Comparison of ENCODE assay signal across 1 cellular context in the genomic region with DNA sequence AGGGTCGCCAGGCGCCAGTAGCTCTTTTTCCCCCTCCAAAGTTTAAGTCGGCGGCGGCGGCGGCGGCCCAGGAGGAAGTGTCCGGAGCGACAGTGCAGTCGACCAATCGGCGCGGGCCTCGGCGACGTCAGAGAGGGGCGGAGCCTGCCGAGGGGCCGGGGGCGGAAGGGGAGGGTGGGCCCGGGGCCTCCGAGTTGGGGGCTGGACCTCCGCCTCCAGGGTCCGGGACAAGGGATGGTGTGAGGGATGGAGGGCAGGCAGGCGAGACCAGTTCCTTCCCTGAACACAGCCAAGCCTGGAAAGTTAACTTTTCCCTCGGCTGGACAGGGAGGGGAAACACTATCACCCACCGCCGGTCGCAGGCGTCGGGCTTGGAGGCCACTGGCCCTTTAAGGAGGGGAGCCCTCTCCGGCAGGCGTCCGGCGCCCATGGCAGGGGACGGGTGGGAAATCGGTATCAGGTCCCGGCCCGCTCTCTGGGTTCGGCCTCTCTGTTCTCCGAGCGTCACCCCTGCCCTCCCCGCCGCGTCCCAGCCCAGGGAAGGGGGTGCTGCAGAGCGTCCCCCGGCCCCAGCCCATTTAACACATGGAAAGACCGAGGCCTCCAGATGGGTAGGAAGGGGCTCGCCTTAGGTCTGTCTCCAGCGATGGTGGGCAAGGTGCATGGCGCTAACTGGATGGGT.
A peak's percentile ranks its signal among the peaks of the same experiment; 100 is the strongest.
TF ChIP-seq lines count a peak whose summit lies in the region.

A gene (minus strand): TSS at position 81 of the 682 bp plus-strand sequence. CDS start 744 bp downstream, outside the sequence.

TF ChIP-seq in HepG2, 621 proteins besides CTCF, POLR2A, EP300 and RAD21 (continued from another document and continues in another):
- TF ChIP-seq, protein P1, sequence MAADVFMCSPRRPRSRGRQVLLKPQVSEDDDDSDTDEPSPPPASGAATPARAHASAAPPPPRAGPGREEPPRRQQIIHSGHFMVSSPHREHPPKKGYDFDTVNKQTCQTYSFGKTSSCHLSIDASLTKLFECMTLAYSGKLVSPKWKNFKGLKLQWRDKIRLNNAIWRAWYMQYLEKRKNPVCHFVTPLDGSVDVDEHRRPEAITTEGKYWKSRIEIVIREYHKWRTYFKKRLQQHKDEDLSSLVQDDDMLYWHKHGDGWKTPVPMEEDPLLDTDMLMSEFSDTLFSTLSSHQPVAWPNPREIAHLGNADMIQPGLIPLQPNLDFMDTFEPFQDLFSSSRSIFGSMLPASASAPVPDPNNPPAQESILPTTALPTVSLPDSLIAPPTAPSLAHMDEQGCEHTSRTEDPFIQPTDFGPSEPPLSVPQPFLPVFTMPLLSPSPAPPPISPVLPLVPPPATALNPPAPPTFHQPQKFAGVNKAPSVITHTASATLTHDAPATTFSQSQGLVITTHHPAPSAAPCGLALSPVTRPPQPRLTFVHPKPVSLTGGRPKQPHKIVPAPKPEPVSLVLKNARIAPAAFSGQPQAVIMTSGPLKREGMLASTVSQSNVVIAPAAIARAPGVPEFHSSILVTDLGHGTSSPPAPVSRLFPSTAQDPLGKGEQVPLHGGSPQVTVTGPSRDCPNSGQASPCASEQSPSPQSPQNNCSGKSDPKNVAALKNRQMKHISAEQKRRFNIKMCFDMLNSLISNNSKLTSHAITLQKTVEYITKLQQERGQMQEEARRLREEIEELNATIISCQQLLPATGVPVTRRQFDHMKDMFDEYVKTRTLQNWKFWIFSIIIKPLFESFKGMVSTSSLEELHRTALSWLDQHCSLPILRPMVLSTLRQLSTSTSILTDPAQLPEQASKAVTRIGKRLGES (CRISPR knock-in tag; IDR thresholded peaks at IDR 0.05; ENCODE audit: borderline replicate concordance): no peak
- TF ChIP-seq, protein P2, sequence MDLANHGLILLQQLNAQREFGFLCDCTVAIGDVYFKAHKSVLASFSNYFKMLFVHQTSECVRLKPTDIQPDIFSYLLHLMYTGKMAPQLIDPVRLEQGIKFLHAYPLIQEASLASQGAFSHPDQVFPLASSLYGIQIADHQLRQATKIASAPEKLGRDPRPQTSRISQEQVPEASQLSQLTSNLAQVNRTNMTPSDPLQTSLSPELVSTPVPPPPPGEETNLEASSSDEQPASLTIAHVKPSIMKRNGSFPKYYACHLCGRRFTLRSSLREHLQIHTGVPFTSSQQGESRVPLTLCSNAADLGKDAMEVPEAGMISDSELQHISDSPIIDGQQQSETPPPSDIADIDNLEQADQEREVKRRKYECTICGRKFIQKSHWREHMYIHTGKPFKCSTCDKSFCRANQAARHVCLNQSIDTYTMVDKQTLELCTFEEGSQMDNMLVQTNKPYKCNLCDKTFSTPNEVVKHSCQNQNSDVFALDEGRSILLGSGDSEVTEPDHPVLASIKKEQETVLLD (CRISPR knock-in tag; IDR thresholded peaks at IDR 0.05; ENCODE audit: low read depth): no peak
- TF ChIP-seq ZNF746 (CRISPR knock-in tag; IDR thresholded peaks at IDR 0.05) (no peak), ZNF296 (CRISPR knock-in tag; conservative IDR thresholded peaks at IDR 0.05) (no peak), SNAPC2 (CRISPR knock-in tag; IDR thresholded peaks at IDR 0.05) (no peak), SATB2 (CRISPR knock-in tag; IDR thresholded peaks at IDR 0.05) (no peak), ZSCAN12 (CRISPR knock-in tag; IDR thresholded peaks at IDR 0.05) (no peak), MTF2 (CRISPR knock-in tag; IDR thresholded peaks at IDR 0.05; ENCODE audit: borderline replicate concordance) (no peak), TMF1 (CRISPR knock-in tag; IDR thresholded peaks at IDR 0.05; ENCODE audit: low read depth) (no peak), ZNF605 (CRISPR knock-in tag; IDR thresholded peaks at IDR 0.05) (peak; percentile 59; the same call in 1 of the 2 replicates), ZBTB3 (CRISPR knock-in tag; IDR thresholded peaks at IDR 0.05; ENCODE audit: borderline replicate concordance, low read depth) (no peak), NR2C2 (CRISPR knock-in tag; IDR thresholded peaks at IDR 0.05; ENCODE audit: borderline replicate concordance) (no peak), MIXL1 (CRISPR knock-in tag; IDR thresholded peaks at IDR 0.05) (no peak), BORCS8-MEF2B (CRISPR knock-in tag; IDR thresholded peaks at IDR 0.05) (0 out of 2 replicates have a peak, but pooled peaks have one; percentile 11), RBM39 (IDR thresholded peaks at IDR 0.05; ENCODE audit: low read depth, low read length, poor library complexity, severe bottlenecking) (no peak), NCOA2 (CRISPR knock-in tag; IDR thresholded peaks at IDR 0.05) (0 out of 2 replicates have a peak, but pooled peaks have one; percentile 14), SALL1 (CRISPR knock-in tag; IDR thresholded peaks at IDR 0.05) (no peak; the same call in 1 of the 2 replicates), GTF3A (CRISPR knock-in tag; conservative IDR thresholded peaks at IDR 0.05) (no peak), TOPORS (CRISPR knock-in tag; IDR thresholded peaks at IDR 0.05) (no peak), ZNF703 (CRISPR knock-in tag; IDR thresholded peaks at IDR 0.05; ENCODE audit: borderline replicate concordance) (no peak), ZMYM3 (CRISPR knock-in tag; IDR thresholded peaks at IDR 0.05) (peak; percentile 82), ZNF317 (CRISPR knock-in tag; IDR thresholded peaks at IDR 0.05) (no peak), ZNF354B (CRISPR knock-in tag; IDR thresholded peaks at IDR 0.05) (no peak), RBAK (CRISPR knock-in tag; IDR thresholded peaks at IDR 0.05) (no peak), ZNF619 (CRISPR knock-in tag; IDR thresholded peaks at IDR 0.05) (no peak), NFE2L2 (IDR thresholded peaks at IDR 0.05; ENCODE audit: low read length) (no peak), TEAD2 (CRISPR knock-in tag; IDR thresholded peaks at IDR 0.05) (no peak), SETDB1 (CRISPR knock-in tag; IDR thresholded peaks at IDR 0.05; ENCODE audit: borderline replicate concordance) (no peak), RFXAP (CRISPR knock-in tag; IDR thresholded peaks at IDR 0.05; ENCODE audit: borderline replicate concordance) (no peak), YEATS2 (CRISPR knock-in tag; IDR thresholded peaks at IDR 0.05; ENCODE audit: borderline replicate concordance) (no peak), ELF1 (CRISPR knock-in tag; IDR thresholded peaks at IDR 0.05) (no peak; the same call in 1 of the 2 replicates), NFRKB (IDR thresholded peaks at IDR 0.05) (no peak), ZFP90 (CRISPR knock-in tag; IDR thresholded peaks at IDR 0.05; ENCODE audit: borderline replicate concordance) (no peak), MLLT10 (CRISPR knock-in tag; IDR thresholded peaks at IDR 0.05) (no peak), ETV5 (CRISPR knock-in tag; IDR thresholded peaks at IDR 0.05; ENCODE audit: borderline replicate concordance) (peak; percentile 14; the same call in 1 of the 2 replicates), CBX2 (IDR thresholded peaks at IDR 0.05; ENCODE audit: low read depth, low read length) (no peak), CBX2 (CRISPR knock-in tag; IDR thresholded peaks at IDR 0.05; ENCODE audit: low read depth) (no peak), ZNF251 (CRISPR knock-in tag; IDR thresholded peaks at IDR 0.05) (no peak), MAFK (conservative IDR thresholded peaks at IDR 0.05 in 1 of 2, IDR thresholded peaks at IDR 0.05 in 1 of 2; ENCODE audit: low read length in 2 of 2) (no peak), ZNF547 (CRISPR knock-in tag; IDR thresholded peaks at IDR 0.05) (no peak), ZNF598 (CRISPR knock-in tag; IDR thresholded peaks at IDR 0.05; ENCODE audit: borderline replicate concordance) (no peak), GLI4 (CRISPR knock-in tag; IDR thresholded peaks at IDR 0.05; ENCODE audit: borderline replicate concordance) (no peak), ZNF3 (CRISPR knock-in tag; IDR thresholded peaks at IDR 0.05) (no peak), JUND (CRISPR knock-in tag; IDR thresholded peaks at IDR 0.05) (no peak), TEAD3 (CRISPR knock-in tag; optimal IDR thresholded peaks at IDR 0.05; ENCODE audit: borderline replicate concordance) (peak; percentile 18), NFE2 (CRISPR knock-in tag; IDR thresholded peaks at IDR 0.05) (no peak), ZNF737 (CRISPR knock-in tag; IDR thresholded peaks at IDR 0.05; ENCODE audit: borderline replicate concordance) (no peak), ZNF7 (CRISPR knock-in tag; IDR thresholded peaks at IDR 0.05) (no peak), ZBTB20 (CRISPR knock-in tag; IDR thresholded peaks at IDR 0.05; ENCODE audit: borderline replicate concordance, low read depth) (no peak)
- TF ChIP-seq, protein P3, sequence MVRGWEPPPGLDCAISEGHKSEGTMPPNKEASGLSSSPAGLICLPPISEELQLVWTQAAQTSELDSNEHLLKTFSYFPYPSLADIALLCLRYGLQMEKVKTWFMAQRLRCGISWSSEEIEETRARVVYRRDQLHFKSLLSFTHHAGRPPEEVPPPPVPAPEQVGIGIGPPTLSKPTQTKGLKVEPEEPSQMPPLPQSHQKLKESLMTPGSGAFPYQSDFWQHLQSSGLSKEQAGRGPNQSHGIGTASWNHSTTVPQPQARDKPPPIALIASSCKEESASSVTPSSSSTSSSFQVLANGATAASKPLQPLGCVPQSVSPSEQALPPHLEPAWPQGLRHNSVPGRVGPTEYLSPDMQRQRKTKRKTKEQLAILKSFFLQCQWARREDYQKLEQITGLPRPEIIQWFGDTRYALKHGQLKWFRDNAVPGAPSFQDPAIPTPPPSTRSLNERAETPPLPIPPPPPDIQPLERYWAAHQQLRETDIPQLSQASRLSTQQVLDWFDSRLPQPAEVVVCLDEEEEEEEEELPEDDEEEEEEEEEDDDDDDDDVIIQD (CRISPR knock-in tag; IDR thresholded peaks at IDR 0.05; ENCODE audit: low read depth): no peak
- TF ChIP-seq, protein P4, sequence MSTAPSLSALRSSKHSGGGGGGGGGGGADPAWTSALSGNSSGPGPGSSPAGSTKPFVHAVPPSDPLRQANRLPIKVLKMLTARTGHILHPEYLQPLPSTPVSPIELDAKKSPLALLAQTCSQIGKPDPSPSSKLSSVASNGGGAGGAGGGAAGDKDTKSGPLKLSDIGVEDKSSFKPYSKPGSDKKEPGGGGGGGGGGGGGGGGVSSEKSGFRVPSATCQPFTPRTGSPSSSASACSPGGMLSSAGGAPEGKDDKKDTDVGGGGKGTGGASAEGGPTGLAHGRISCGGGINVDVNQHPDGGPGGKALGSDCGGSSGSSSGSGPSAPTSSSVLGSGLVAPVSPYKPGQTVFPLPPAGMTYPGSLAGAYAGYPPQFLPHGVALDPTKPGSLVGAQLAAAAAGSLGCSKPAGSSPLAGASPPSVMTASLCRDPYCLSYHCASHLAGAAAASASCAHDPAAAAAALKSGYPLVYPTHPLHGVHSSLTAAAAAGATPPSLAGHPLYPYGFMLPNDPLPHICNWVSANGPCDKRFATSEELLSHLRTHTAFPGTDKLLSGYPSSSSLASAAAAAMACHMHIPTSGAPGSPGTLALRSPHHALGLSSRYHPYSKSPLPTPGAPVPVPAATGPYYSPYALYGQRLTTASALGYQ (CRISPR knock-in tag; IDR thresholded peaks at IDR 0.05): no peak
- TF ChIP-seq, protein P5, sequence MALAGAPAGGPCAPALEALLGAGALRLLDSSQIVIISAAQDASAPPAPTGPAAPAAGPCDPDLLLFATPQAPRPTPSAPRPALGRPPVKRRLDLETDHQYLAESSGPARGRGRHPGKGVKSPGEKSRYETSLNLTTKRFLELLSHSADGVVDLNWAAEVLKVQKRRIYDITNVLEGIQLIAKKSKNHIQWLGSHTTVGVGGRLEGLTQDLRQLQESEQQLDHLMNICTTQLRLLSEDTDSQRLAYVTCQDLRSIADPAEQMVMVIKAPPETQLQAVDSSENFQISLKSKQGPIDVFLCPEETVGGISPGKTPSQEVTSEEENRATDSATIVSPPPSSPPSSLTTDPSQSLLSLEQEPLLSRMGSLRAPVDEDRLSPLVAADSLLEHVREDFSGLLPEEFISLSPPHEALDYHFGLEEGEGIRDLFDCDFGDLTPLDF (CRISPR knock-in tag; IDR thresholded peaks at IDR 0.05): no peak
- TF ChIP-seq, protein P6, sequence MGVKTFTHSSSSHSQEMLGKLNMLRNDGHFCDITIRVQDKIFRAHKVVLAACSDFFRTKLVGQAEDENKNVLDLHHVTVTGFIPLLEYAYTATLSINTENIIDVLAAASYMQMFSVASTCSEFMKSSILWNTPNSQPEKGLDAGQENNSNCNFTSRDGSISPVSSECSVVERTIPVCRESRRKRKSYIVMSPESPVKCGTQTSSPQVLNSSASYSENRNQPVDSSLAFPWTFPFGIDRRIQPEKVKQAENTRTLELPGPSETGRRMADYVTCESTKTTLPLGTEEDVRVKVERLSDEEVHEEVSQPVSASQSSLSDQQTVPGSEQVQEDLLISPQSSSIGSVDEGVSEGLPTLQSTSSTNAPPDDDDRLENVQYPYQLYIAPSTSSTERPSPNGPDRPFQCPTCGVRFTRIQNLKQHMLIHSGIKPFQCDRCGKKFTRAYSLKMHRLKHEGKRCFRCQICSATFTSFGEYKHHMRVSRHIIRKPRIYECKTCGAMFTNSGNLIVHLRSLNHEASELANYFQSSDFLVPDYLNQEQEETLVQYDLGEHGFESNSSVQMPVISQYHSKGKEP (CRISPR knock-in tag; IDR thresholded peaks at IDR 0.05): no peak
- TF ChIP-seq, protein P7, sequence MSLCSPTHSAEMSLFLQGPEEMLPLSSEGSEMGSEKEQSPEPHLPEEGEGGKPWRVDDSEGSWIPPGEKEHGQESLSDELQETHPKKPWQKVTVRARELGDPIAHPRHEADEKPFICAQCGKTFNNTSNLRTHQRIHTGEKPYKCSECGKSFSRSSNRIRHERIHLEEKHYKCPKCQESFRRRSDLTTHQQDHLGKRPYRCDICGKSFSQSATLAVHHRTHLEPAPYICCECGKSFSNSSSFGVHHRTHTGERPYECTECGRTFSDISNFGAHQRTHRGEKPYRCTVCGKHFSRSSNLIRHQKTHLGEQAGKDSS (CRISPR knock-in tag; IDR thresholded peaks at IDR 0.05; ENCODE audit: borderline replicate concordance, low read depth): no peak
- TF ChIP-seq, protein P8, sequence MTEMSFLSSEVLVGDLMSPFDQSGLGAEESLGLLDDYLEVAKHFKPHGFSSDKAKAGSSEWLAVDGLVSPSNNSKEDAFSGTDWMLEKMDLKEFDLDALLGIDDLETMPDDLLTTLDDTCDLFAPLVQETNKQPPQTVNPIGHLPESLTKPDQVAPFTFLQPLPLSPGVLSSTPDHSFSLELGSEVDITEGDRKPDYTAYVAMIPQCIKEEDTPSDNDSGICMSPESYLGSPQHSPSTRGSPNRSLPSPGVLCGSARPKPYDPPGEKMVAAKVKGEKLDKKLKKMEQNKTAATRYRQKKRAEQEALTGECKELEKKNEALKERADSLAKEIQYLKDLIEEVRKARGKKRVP (CRISPR knock-in tag; IDR thresholded peaks at IDR 0.05): no peak
- TF ChIP-seq, protein P9, sequence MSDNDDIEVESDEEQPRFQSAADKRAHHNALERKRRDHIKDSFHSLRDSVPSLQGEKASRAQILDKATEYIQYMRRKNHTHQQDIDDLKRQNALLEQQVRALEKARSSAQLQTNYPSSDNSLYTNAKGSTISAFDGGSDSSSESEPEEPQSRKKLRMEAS (IDR thresholded peaks at IDR 0.05): 0 out of 2 replicates have a peak, but pooled peaks have one; percentile 14
- TF ChIP-seq, protein P10, sequence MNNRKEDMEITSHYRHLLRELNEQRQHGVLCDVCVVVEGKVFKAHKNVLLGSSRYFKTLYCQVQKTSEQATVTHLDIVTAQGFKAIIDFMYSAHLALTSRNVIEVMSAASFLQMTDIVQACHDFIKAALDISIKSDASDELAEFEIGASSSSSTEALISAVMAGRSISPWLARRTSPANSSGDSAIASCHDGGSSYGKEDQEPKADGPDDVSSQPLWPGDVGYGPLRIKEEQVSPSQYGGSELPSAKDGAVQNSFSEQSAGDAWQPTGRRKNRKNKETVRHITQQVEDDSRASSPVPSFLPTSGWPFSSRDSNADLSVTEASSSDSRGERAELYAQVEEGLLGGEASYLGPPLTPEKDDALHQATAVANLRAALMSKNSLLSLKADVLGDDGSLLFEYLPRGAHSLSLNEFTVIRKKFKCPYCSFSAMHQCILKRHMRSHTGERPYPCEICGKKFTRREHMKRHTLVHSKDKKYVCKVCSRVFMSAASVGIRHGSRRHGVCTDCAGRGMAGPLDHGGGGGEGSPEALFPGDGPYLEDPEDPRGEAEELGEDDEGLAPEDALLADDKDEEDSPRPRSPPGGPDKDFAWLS (CRISPR knock-in tag; IDR thresholded peaks at IDR 0.05; ENCODE audit: borderline replicate concordance): no peak
